In genomic region chr4:173091362-173091761, GRCh38 we compare ENCODE assay signal across 27 cellular contexts.
DNase-seq lines count a peak whose midpoint lies in the region; ATAC-seq and TF ChIP-seq lines count a peak whose summit lies in the region.
"Had no signal": no experiment of that assay in that cellular context is flagged by ENCODE, and none has a peak within 500 bp of the region (broad histone marks: within the 10 kb centered on the region; RNA-seq: fewer than 3 reads in every experiment).

No MANE protein-coding gene starts in this region.

- peaks cover 2% of the 10 kb centered on the region for H3K27me3 Mint-ChIP-seq in GM23338 (ENCODE audit: insufficient read depth, low read depth, poor library complexity)
- H3K27me3 Mint-ChIP-seq: dendritic cell treated with granulocyte-macrophage colony-stimulating factor and Interleukin-4, amounts not matched to agents 40 ng/mL and 50 ng/mL, for 4 days had no signal

- peaks cover 36% of the 10 kb centered on the region for H3K4me1 ChIP-seq in GM23338 (ENCODE audit: insufficient read depth)
- H3K4me1 ChIP-seq: esophagus squamous epithelium, foreskin keratinocyte, psoas muscle had no signal

- no peaks in the 10 kb centered on the region for H3K9me2 ChIP-seq in GM23338 (ENCODE audit: insufficient read depth)

- H3K36me3 ChIP-seq in GM23338 (ENCODE audit: insufficient read depth) (no peaks in the 10 kb centered on the region), WERI-Rb-1 (no peaks in the 10 kb centered on the region)
- H3K36me3 ChIP-seq: esophagus squamous epithelium had no signal

- H3K9me3 ChIP-seq in WERI-Rb-1 (ENCODE audit: severe bottlenecking), result no peaks in the 10 kb centered on the region
- H3K9me3 ChIP-seq: esophagus squamous epithelium, psoas muscle had no signal

- H3K4me3 ChIP-seq in GM23338 (no peak overlapping the region), WERI-Rb-1 (ENCODE audit: low read depth, low read length) (no peak overlapping the region)
- H3K4me3 ChIP-seq: esophagus squamous epithelium, lung, psoas muscle had no signal

- no peaks in the 10 kb centered on the region for H3K9me3 Mint-ChIP-seq in GM23338
- H3K9me3 Mint-ChIP-seq: activated CD8-positive, alpha-beta T cell treated with anti-CD3 and anti-CD28 coated beads for 36 hours; activated naive CD4-positive, alpha-beta T cell treated with anti-CD3 and anti-CD28 coated beads for 36 hours; activated T-helper 1 cell treated with anti-CD3 and anti-CD28 coated beads, Interleukin-12 subunit alpha, Interleukin-12 subunit beta, Interleukin-2, Interleukin-4 antibody, amounts not matched to agents 30 ng/mL and 10 ng/mL and 1 ng/mL, durations not matched to agents 14 hours and 24 hours and 36 hours; CD8-positive, alpha-beta memory T cell; dendritic cell treated with granulocyte-macrophage colony-stimulating factor and Interleukin-4, amounts not matched to agents 40 ng/mL and 50 ng/mL, for 4 days; natural killer cell treated with Interleukin-12 subunit alpha and Interleukin-12 subunit beta and Interleukin-15 and Interleukin-18, amount 100 ng/mL, for 72 hours had no signal

- no peaks in the 10 kb centered on the region for H3K36me3 Mint-ChIP-seq in GM23338 (ENCODE audit: low read depth)
- H3K36me3 Mint-ChIP-seq: CD8-positive, alpha-beta memory T cell; natural killer cell treated with Interleukin-12 subunit alpha and Interleukin-12 subunit beta and Interleukin-15 and Interleukin-18, amount 100 ng/mL, for 72 hours had no signal

- no peak for TF ChIP-seq CTCF in GM23338 (conservative IDR thresholded peaks at IDR 0.05; ENCODE audit: low read depth in 2 of 2)
- TF ChIP-seq CTCF in WERI-Rb-1 (IDR thresholded peaks at IDR 0.05; ENCODE audit: low read depth, low read length), result no peak

- intact Hi-C loops in left cardiac atrium (cut with DNase I), result no loop called here

- no peaks in the 10 kb centered on the region for H3F3A ChIP-seq in GM23338 (replicated peaks; ENCODE audit: low read depth)

- DNase-seq in ACHN (peak; percentile 2), GM23338 (ENCODE audit: low spot score) (no peak), NCI-H69 (lab: John Stamatoyannopoulos, UW) (peak; percentile 9), iPS-NIHi11 (ENCODE audit: low spot score) (peak; percentile 20), left cardiac atrium (no peak), DMS79 (lab: John Stamatoyannopoulos, UW) (no peak), WERI-Rb-1 (no peak)
- DNase-seq: activated CD4-positive, alpha-beta T cell treated with anti-CD3 and anti-CD28 coated beads for 36 hours; activated CD8-positive, alpha-beta memory T cell treated with anti-CD3 and anti-CD28 coated beads, Interleukin-2, amount 50 U/mL, for 48 hours; activated CD8-positive, alpha-beta T cell treated with anti-CD3 and anti-CD28 coated beads for 36 hours; activated naive CD4-positive, alpha-beta T cell treated with anti-CD3 and anti-CD28 coated beads for 36 hours; CD8-positive, alpha-beta memory T cell; central memory CD4-positive, alpha-beta T cell; esophagus squamous epithelium; foreskin keratinocyte; NCI-H2171; NCI-H510A treated with DMSO at 0.1 percent for 48 hours; occipital lobe; psoas muscle; Right ventricle myocardium superior; stimulated activated CD4-positive, alpha-beta T cell treated with anti-CD3 and anti-CD28 coated beads, Interleukin-4, amount 100 ng/mL, for 1 hour; trophoblast cell had no signal

- H3K79me2 ChIP-seq in GM23338 (replicated peaks; ENCODE audit: insufficient read depth), result no peaks in the 10 kb centered on the region

- H2AFZ ChIP-seq in GM23338, result no peak overlapping the region

- in situ Hi-C loops in ACHN (cut with HindIII; ENCODE audit: low pct_ligation_motif_present, low pct_unique_long_range_greater_than_20kb, low sequenced_read_pairs), result no loop called here

- peaks cover 48% of the 10 kb centered on the region for H3K4me1 Mint-ChIP-seq in GM23338
- H3K4me1 Mint-ChIP-seq: activated CD4-positive, alpha-beta T cell treated with anti-CD3 and anti-CD28 coated beads for 36 hours; CD8-positive, alpha-beta memory T cell had no signal

- H3K27ac Mint-ChIP-seq in GM23338, result no peak overlapping the region
- H3K27ac Mint-ChIP-seq: activated CD4-positive, alpha-beta T cell treated with anti-CD3 and anti-CD28 coated beads for 36 hours; activated CD8-positive, alpha-beta T cell treated with anti-CD3 and anti-CD28 coated beads for 36 hours; activated naive CD4-positive, alpha-beta T cell treated with anti-CD3 and anti-CD28 coated beads for 36 hours; activated T-helper 1 cell treated with anti-CD3 and anti-CD28 coated beads, Interleukin-12 subunit alpha, Interleukin-12 subunit beta, Interleukin-2, Interleukin-4 antibody, amounts not matched to agents 30 ng/mL and 10 ng/mL and 1 ng/mL, durations not matched to agents 14 hours and 24 hours and 36 hours; CD8-positive, alpha-beta memory T cell; dendritic cell treated with granulocyte-macrophage colony-stimulating factor and Interleukin-4, amounts not matched to agents 40 ng/mL and 50 ng/mL, for 4 days; natural killer cell treated with Interleukin-12 subunit alpha and Interleukin-12 subunit beta and Interleukin-15 and Interleukin-18, amount 100 ng/mL, for 72 hours had no signal

- H3K4me2 ChIP-seq in GM23338, result peak overlapping the region; percentile 37

- H3K27ac ChIP-seq in GM23338 (ENCODE audit: low read depth) (peak overlapping the region; percentile 33; the same call in 1 of the 2 replicates), WERI-Rb-1 (no peak overlapping the region)
- H3K27ac ChIP-seq: esophagus squamous epithelium, foreskin keratinocyte, psoas muscle had no signal

- H3K27me3 ChIP-seq in GM23338 (ENCODE audit: insufficient read depth) (no peaks in the 10 kb centered on the region), WERI-Rb-1 (ENCODE audit: insufficient read depth, low read depth, severe bottlenecking) (no peaks in the 10 kb centered on the region)
- H3K27me3 ChIP-seq: esophagus squamous epithelium had no signal

- H3K4me3 Mint-ChIP-seq in GM23338, result no peak overlapping the region
- H3K4me3 Mint-ChIP-seq: activated CD4-positive, alpha-beta T cell treated with anti-CD3 and anti-CD28 coated beads for 36 hours; activated CD8-positive, alpha-beta T cell treated with anti-CD3 and anti-CD28 coated beads for 36 hours; activated naive CD4-positive, alpha-beta T cell treated with anti-CD3 and anti-CD28 coated beads for 36 hours; activated T-helper 1 cell treated with anti-CD3 and anti-CD28 coated beads, Interleukin-12 subunit alpha, Interleukin-12 subunit beta, Interleukin-2, Interleukin-4 antibody, amounts not matched to agents 30 ng/mL and 10 ng/mL and 1 ng/mL, durations not matched to agents 14 hours and 24 hours and 36 hours; CD8-positive, alpha-beta memory T cell; dendritic cell treated with granulocyte-macrophage colony-stimulating factor and Interleukin-4, amounts not matched to agents 40 ng/mL and 50 ng/mL, for 4 days; natural killer cell treated with Interleukin-12 subunit alpha and Interleukin-12 subunit beta and Interleukin-15 and Interleukin-18, amount 100 ng/mL, for 72 hours had no signal

- no peaks in the 10 kb centered on the region for H4K20me1 ChIP-seq in GM23338 (replicated peaks; ENCODE audit: insufficient read depth)

- peak; percentile 30; the same call in 1 of the 3 replicates for ATAC-seq in GM23338
- no peak for ATAC-seq in left cardiac atrium
- ATAC-seq in GM18907 (IDR thresholded peaks at IDR 0.05; ENCODE audit: unreplicated experiment), result no peak
- ATAC-seq: activated CD4-positive, alpha-beta T cell treated with anti-CD3 and anti-CD28 coated beads for 36 hours; activated CD8-positive, alpha-beta T cell treated with anti-CD3 and anti-CD28 coated beads for 36 hours; foreskin keratinocyte; natural killer cell treated with Interleukin-12 subunit alpha and Interleukin-12 subunit beta and Interleukin-15 and Interleukin-18, amount 100 ng/mL, for 72 hours; psoas muscle had no signal

TF ChIP-seq in GM23338, 12 proteins besides CTCF, POLR2A, EP300 and RAD21:
- TF ChIP-seq ZNF114 (CRISPR knock-in tag; IDR thresholded peaks at IDR 0.05) (no peak), STAT1 (IDR thresholded peaks at IDR 0.05; ENCODE audit: unreplicated experiment) (no peak), CREB1 (CRISPR knock-in tag; IDR thresholded peaks at IDR 0.05; ENCODE audit: low read depth) (no peak), EZH2phosphoT487 (IDR thresholded peaks at IDR 0.05; ENCODE audit: unreplicated experiment) (no peak), POLR2AphosphoS5 (IDR thresholded peaks at IDR 0.05; ENCODE audit: low read depth) (no peak)

Comparison
In these comparisons a context has a peak if more than half of its experiments do, and no peak if none do; other contexts are left out.
1. DNase-seq: peak in ACHN (single experiment), NCI-H69 (single experiment) and iPS-NIHi11 (single experiment); none in GM23338 (single experiment), left cardiac atrium (single experiment), DMS79 (single experiment) and WERI-Rb-1 (single experiment).